ENCODE assay signal across 8 cellular contexts in genomic region chr9:136118061-136118366, GRCh38. TPM values are rescaled to one million over a fixed set of nuclear protein-coding genes. Genes with fewer than 3 reads are reported as not detected.
DNase-seq lines count a peak whose midpoint lies in the region; ATAC-seq and TF ChIP-seq lines count a peak whose summit lies in the region.

No MANE protein-coding gene starts in this region.

- TF ChIP-seq POLR2A in suprapubic skin (IDR thresholded peaks at IDR 0.05), result no peak

- TF ChIP-seq EP300 in suprapubic skin (IDR thresholded peaks at IDR 0.05), result no peak

- H3K27me3 ChIP-seq in iPS-20b (ENCODE audit: insufficient read depth, low read length) (peaks cover 8% of the 10 kb centered on the region), suprapubic skin (no peaks in the 10 kb centered on the region)

- peak overlapping the region; percentile 87; the same call in 1 of the 2 replicates for H3K9ac ChIP-seq in iPS-20b (ENCODE audit: low read depth, low read length)

- no peak for ATAC-seq in stimulated activated naive CD8-positive, alpha-beta T cell treated with anti-CD3 and anti-CD28 coated beads, Interleukin-15, Interleukin-2, amounts not matched to agents 100 U/mL and 50 U/mL, for 24 hours
- ATAC-seq in HG02588 (IDR thresholded peaks at IDR 0.05; ENCODE audit: unreplicated experiment) (no peak), HG02981 (IDR thresholded peaks at IDR 0.05; ENCODE audit: unreplicated experiment) (no peak)

- WGBS in suprapubic skin, result 0% methylated on average over 16 of the region's 36 CpGs

- no peak overlapping the region for H3K27ac Mint-ChIP-seq in stimulated activated naive CD8-positive, alpha-beta T cell treated with anti-CD3 and anti-CD28 coated beads, Interleukin-15, Interleukin-2, amounts not matched to agents 100 ng/mL and 50 ng/mL, for 24 hours
- H3K27ac Mint-ChIP-seq in activated CD4-positive, alpha-beta memory T cell treated with anti-CD3 and anti-CD28 coated beads, Interleukin-2, amount 10 ng/mL, durations not matched to agents 7 days and 5 days, result peak overlapping the region; percentile 72

- H3K36me3 ChIP-seq in iPS-20b (ENCODE audit: insufficient read depth, low read depth, low read length) (0 out of 2 replicates have a peak, but pooled peaks cover 17% of the 10 kb centered on the region), suprapubic skin (peaks cover 24% of the 10 kb centered on the region)

- H3K27ac ChIP-seq in iPS-20b (ENCODE audit: low read length), result peak overlapping the region; percentile 17
- peak overlapping the region; percentile 97 for H3K27ac ChIP-seq in suprapubic skin

- H3K9me3 Mint-ChIP-seq in stimulated activated naive CD8-positive, alpha-beta T cell treated with anti-CD3 and anti-CD28 coated beads, Interleukin-15, Interleukin-2, amounts not matched to agents 100 ng/mL and 50 ng/mL, for 24 hours, result no peaks in the 10 kb centered on the region
- no peaks in the 10 kb centered on the region for H3K9me3 Mint-ChIP-seq in activated CD4-positive, alpha-beta memory T cell treated with anti-CD3 and anti-CD28 coated beads, Interleukin-2, amount 10 ng/mL, durations not matched to agents 7 days and 5 days

- peak overlapping the region; percentile 90 for H3K4me3 Mint-ChIP-seq in stimulated activated naive CD8-positive, alpha-beta T cell treated with anti-CD3 and anti-CD28 coated beads, Interleukin-15, Interleukin-2, amounts not matched to agents 100 ng/mL and 50 ng/mL, for 24 hours
- peak overlapping the region; percentile 79 for H3K4me3 Mint-ChIP-seq in activated CD4-positive, alpha-beta memory T cell treated with anti-CD3 and anti-CD28 coated beads, Interleukin-2, amount 10 ng/mL, durations not matched to agents 7 days and 5 days

- no peaks in the 10 kb centered on the region for H3K27me3 Mint-ChIP-seq in stimulated activated naive CD8-positive, alpha-beta T cell treated with anti-CD3 and anti-CD28 coated beads, Interleukin-15, Interleukin-2, amounts not matched to agents 100 ng/mL and 50 ng/mL, for 24 hours
- no peaks in the 10 kb centered on the region for H3K27me3 Mint-ChIP-seq in activated CD4-positive, alpha-beta memory T cell treated with anti-CD3 and anti-CD28 coated beads, Interleukin-2, amount 10 ng/mL, durations not matched to agents 7 days and 5 days

- no peak for TF ChIP-seq CTCF in suprapubic skin (IDR thresholded peaks at IDR 0.05)

- H3K4me3 ChIP-seq in iPS-20b (ENCODE audit: low read length) (peak overlapping the region; percentile 71), suprapubic skin (peak overlapping the region; percentile 92)

- H3K36me3 Mint-ChIP-seq in stimulated activated naive CD8-positive, alpha-beta T cell treated with anti-CD3 and anti-CD28 coated beads, Interleukin-15, Interleukin-2, amounts not matched to agents 100 ng/mL and 50 ng/mL, for 24 hours (ENCODE audit: low read depth), result peaks cover 7% of the 10 kb centered on the region
- H3K36me3 Mint-ChIP-seq in activated CD4-positive, alpha-beta memory T cell treated with anti-CD3 and anti-CD28 coated beads, Interleukin-2, amount 10 ng/mL, durations not matched to agents 7 days and 5 days (ENCODE audit: low read depth), result peaks cover 15% of the 10 kb centered on the region

- POLR2A ChIA-PET in activated CD4-positive, alpha-beta memory T cell treated with anti-CD3 and anti-CD28 coated beads, Interleukin-2, amount 10 ng/mL, durations not matched to agents 7 days and 5 days (lab: Charles Lee), result interaction anchor here (0.7 to 2.9 kb wide), 8 partner anchors 10 to 292 kb away, joined by 3 to 51 read pairs (median 3); partner anchors contain the start of genes ENTR1, NACC2 and PMPCA

- H3K4me1 ChIP-seq in iPS-20b (ENCODE audit: insufficient read depth, low read length) (peaks cover 4% of the 10 kb centered on the region; the same call in 1 of the 2 replicates), suprapubic skin (peaks cover 40% of the 10 kb centered on the region)

- H3K4me1 Mint-ChIP-seq in stimulated activated naive CD8-positive, alpha-beta T cell treated with anti-CD3 and anti-CD28 coated beads, Interleukin-15, Interleukin-2, amounts not matched to agents 100 ng/mL and 50 ng/mL, for 24 hours (ENCODE audit: low read depth), result peaks cover 30% of the 10 kb centered on the region
- H3K4me1 Mint-ChIP-seq in activated CD4-positive, alpha-beta memory T cell treated with anti-CD3 and anti-CD28 coated beads, Interleukin-2, amount 10 ng/mL, durations not matched to agents 7 days and 5 days, result peaks cover 37% of the 10 kb centered on the region

- CTCF ChIA-PET in activated CD4-positive, alpha-beta memory T cell treated with anti-CD3 and anti-CD28 coated beads, Interleukin-2, amount 10 ng/mL, durations not matched to agents 7 days and 5 days (lab: Charles Lee), result interaction anchor here (0.7 to 2.4 kb wide), 5 partner anchors 8 to 156 kb away, joined by 3 to 9 read pairs (median 5); no protein-coding TSS in a partner anchor

- no peak for DNase-seq in stimulated activated naive CD8-positive, alpha-beta T cell treated with anti-CD3 and anti-CD28 coated beads, Interleukin-15, Interleukin-2, amounts not matched to agents 100 U/mL and 50 U/mL, for 24 hours
- no peak for DNase-seq in activated CD4-positive, alpha-beta memory T cell treated with anti-CD3 and anti-CD28 coated beads, Interleukin-2, amount 10 ng/mL, durations not matched to agents 7 days and 5 days
- DNase-seq in suprapubic skin (ENCODE audit: low spot score in 2 of 2), result no peak
- no peak for DNase-seq in SKM-1 (lab: John Stamatoyannopoulos, UW; ENCODE audit: unreplicated experiment)

- H3K9me3 ChIP-seq in iPS-20b (ENCODE audit: insufficient read depth, low read depth, low read length) (no peaks in the 10 kb centered on the region), suprapubic skin (no peaks in the 10 kb centered on the region)

RNA-seq across cellular contexts. Expression of gene TMEM250, which starts 0.7 kb away (rescaled TPM):
- total RNA-seq in activated CD4-positive, alpha-beta memory T cell treated with anti-CD3 and anti-CD28 coated beads, Interleukin-2, amount 10 ng/mL, durations not matched to agents 7 days and 5 days, result 10 to 100 TPM; 47.0 to 49.0 TPM
- total RNA-seq in suprapubic skin, result 10 to 100 TPM; 37.0 to 66.9 (median 57.8) TPM

RNA-seq across cellular contexts. Expression of gene NACC2, which starts 22.9 kb away (rescaled TPM):
- total RNA-seq in activated CD4-positive, alpha-beta memory T cell treated with anti-CD3 and anti-CD28 coated beads, Interleukin-2, amount 10 ng/mL, durations not matched to agents 7 days and 5 days, result 1 to 10 TPM; 8.1 to 8.7 TPM
- total RNA-seq in suprapubic skin, result 10 to 100 TPM; 12.1 to 14.9 (median 13.7) TPM
